ENCODE assay signal across 10 cellular contexts in the genomic region with DNA sequence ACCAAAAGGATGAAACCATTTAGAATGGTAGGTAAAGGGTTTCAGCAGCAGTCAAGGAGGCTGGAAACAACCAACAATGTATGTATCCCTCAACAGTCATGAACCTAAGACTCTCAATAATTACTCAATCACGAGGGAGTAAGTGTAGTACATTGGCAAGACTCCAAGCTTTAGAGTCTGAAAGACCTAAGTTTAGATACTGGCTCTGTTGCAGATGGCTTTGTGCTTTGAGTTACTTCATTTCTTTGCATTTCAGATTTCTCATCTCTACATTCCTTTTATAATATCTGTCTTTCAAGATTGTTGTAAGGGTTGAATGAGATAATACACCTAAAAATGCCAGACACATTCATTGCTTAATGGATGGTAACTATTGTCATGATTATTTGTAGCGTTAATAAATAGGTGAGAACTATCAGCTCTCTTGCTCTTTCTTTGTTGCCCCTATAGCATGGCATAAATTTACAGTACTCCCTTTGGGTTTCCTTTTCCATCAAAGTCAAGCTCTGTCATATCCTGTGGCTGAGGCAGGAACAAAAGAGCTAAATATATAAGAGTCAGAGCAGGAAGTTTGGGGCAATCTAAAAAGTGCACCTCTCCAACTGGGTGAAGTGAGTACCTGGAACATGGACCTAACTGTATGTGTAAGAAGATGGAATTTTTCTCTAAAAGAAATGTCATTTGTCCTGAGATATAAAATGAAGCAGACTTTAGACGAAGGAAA.
A peak's percentile ranks its signal among the peaks of the same experiment; 100 is the strongest.
DNase-seq lines count a peak whose midpoint lies in the region; ATAC-seq and TF ChIP-seq lines count a peak whose summit lies in the region.
"Had no signal": no experiment of that assay in that cellular context is flagged by ENCODE, and none has a peak within 500 bp of the region (broad histone marks: within the 10 kb centered on the region; RNA-seq: fewer than 3 reads in every experiment).

No MANE protein-coding gene starts in this region.

- no peak overlapping the region for H2BK5ac ChIP-seq in mesenchymal stem cell (ENCODE audit: low read depth, low read length, poor library complexity, severe bottlenecking)

- H3K79me1 ChIP-seq in mesenchymal stem cell (replicated peaks; ENCODE audit: low read length, poor library complexity, severe bottlenecking) = no peaks in the 10 kb centered on the region

- H3K14ac ChIP-seq in mesenchymal stem cell (ENCODE audit: low read length in 2 of 2) = no peak overlapping the region

- TF ChIP-seq POLR2A in uterus (IDR thresholded peaks at IDR 0.05) = no peak

- no peaks in the 10 kb centered on the region for H3K4me1 ChIP-seq in mesenchymal stem cell (ENCODE audit: control insufficient read depth, insufficient read depth, low read depth, low read length)
- no peaks in the 10 kb centered on the region for H3K4me1 ChIP-seq in uterus
- no peaks in the 10 kb centered on the region for H3K4me1 ChIP-seq in right cardiac atrium (ENCODE audit: control insufficient read depth, insufficient read depth, low read length)

- WGBS in mesenchymal stem cell = 96% methylated on average over 1 of the region's 3 CpGs
- WGBS in right cardiac atrium = 48% methylated on average over 3 of the region's 3 CpGs

- peak; percentile 43 for ATAC-seq in GM18868 (IDR thresholded peaks at IDR 0.05; ENCODE audit: unreplicated experiment)
- ATAC-seq in HG02678 (IDR thresholded peaks at IDR 0.05; ENCODE audit: unreplicated experiment) = peak; percentile 34
- no peak for ATAC-seq in right cardiac atrium

- H3K4me3 ChIP-seq in mesenchymal stem cell (ENCODE audit: insufficient read depth in 1 of 2, low read depth in 1 of 2, low read length in 2 of 2) (no peak overlapping the region), uterus (no peak overlapping the region), right cardiac atrium (ENCODE audit: low read length) (no peak overlapping the region)

- no peak overlapping the region for H2AK5ac ChIP-seq in mesenchymal stem cell (ENCODE audit: low read length, severe bottlenecking)

- TF ChIP-seq CTCF in uterus (IDR thresholded peaks at IDR 0.05) = no peak

- H3K36me3 ChIP-seq in mesenchymal stem cell (ENCODE audit: control insufficient read depth in 1 of 2, insufficient read depth in 2 of 2, low read depth in 1 of 2, low read length in 2 of 2) (no peaks in the 10 kb centered on the region), uterus (no peaks in the 10 kb centered on the region)

- H2BK120ac ChIP-seq in mesenchymal stem cell (ENCODE audit: low read depth, low read length) = no peak overlapping the region

- H3K27ac ChIP-seq in mesenchymal stem cell (ENCODE audit: low read length, poor library complexity, severe bottlenecking) = no peak overlapping the region
- H3K27ac ChIP-seq in uterus = no peak overlapping the region
- H3K27ac ChIP-seq in right cardiac atrium (ENCODE audit: low read length) = no peak overlapping the region

- H3K4me2 ChIP-seq in mesenchymal stem cell (ENCODE audit: low read length, poor library complexity, severe bottlenecking) = no peak overlapping the region

- no peak overlapping the region for H2AFZ ChIP-seq in mesenchymal stem cell (ENCODE audit: low read depth, low read length)

- H2BK12ac ChIP-seq in mesenchymal stem cell (ENCODE audit: low read length in 2 of 2) = no peak overlapping the region

- H3K9ac ChIP-seq in mesenchymal stem cell (ENCODE audit: low read length) = no peak overlapping the region

- H3K4ac ChIP-seq in mesenchymal stem cell (ENCODE audit: low read depth in 1 of 2, low read length in 2 of 2) = no peak overlapping the region

- no peak overlapping the region for H3K23ac ChIP-seq in mesenchymal stem cell (ENCODE audit: low read length in 2 of 2)

- H2BK15ac ChIP-seq in mesenchymal stem cell (ENCODE audit: low read depth, poor library complexity, severe bottlenecking) = no peak overlapping the region

- H3K9me3 ChIP-seq in mesenchymal stem cell (ENCODE audit: control insufficient read depth, low read length) (no peaks in the 10 kb centered on the region), uterus (no peaks in the 10 kb centered on the region), right cardiac atrium (ENCODE audit: control insufficient read depth, low read length) (no peaks in the 10 kb centered on the region)

- peak; percentile 68 for DNase-seq in NCI-H226
- peak; percentile 77 for DNase-seq in mesenchymal stem cell
- DNase-seq in uterus = no peak
- DNase-seq in globus pallidus (ENCODE audit: low spot score) = no peak
- DNase-seq in right cardiac atrium = no peak
- no peak for DNase-seq in NCI-H524 treated with DMSO at 0.1 percent for 48 hours (lab: John Stamatoyannopoulos, UW)
- DNase-seq: nephron progenitor cell; stimulated activated naive CD4-positive, alpha-beta T cell had no signal

- H3K18ac ChIP-seq in mesenchymal stem cell (ENCODE audit: low read depth in 1 of 2, low read length in 2 of 2) = no peak overlapping the region

- H4K91ac ChIP-seq in mesenchymal stem cell (ENCODE audit: low read length) = no peak overlapping the region

- intact Hi-C loops in uterus (cut with DNase I; ENCODE audit: low total_unique reads) = no loop called here
- intact Hi-C loops in right cardiac atrium (cut with DNase I) = loop anchor here in 2 of 4 donors (5.0 to 10.0 kb wide), 2 partner anchors 1163 to 1170 kb away; no protein-coding TSS in a partner anchor

- H3K27me3 ChIP-seq in mesenchymal stem cell (ENCODE audit: control insufficient read depth in 1 of 2, insufficient read depth in 1 of 2, low read length in 2 of 2) (no peaks in the 10 kb centered on the region), uterus (no peaks in the 10 kb centered on the region), right cardiac atrium (ENCODE audit: control insufficient read depth, insufficient read depth) (no peaks in the 10 kb centered on the region)

- no peak overlapping the region for H4K8ac ChIP-seq in mesenchymal stem cell (ENCODE audit: low read length)

Comparison
In these comparisons a context has a peak if more than half of its experiments do, and no peak if none do; other contexts are left out.
1. ATAC-seq: peak in GM18868 (single experiment) and HG02678 (single experiment); none in right cardiac atrium (0 of 2).
2. DNase-seq: peak in NCI-H226 (single experiment) and mesenchymal stem cell (single experiment); none in uterus (0 of 2), globus pallidus (single experiment), right cardiac atrium (0 of 3) and NCI-H524 treated with DMSO at 0.1 percent for 48 hours (single experiment).